8 cellular contexts compared by ENCODE assay signal in the genomic region with DNA sequence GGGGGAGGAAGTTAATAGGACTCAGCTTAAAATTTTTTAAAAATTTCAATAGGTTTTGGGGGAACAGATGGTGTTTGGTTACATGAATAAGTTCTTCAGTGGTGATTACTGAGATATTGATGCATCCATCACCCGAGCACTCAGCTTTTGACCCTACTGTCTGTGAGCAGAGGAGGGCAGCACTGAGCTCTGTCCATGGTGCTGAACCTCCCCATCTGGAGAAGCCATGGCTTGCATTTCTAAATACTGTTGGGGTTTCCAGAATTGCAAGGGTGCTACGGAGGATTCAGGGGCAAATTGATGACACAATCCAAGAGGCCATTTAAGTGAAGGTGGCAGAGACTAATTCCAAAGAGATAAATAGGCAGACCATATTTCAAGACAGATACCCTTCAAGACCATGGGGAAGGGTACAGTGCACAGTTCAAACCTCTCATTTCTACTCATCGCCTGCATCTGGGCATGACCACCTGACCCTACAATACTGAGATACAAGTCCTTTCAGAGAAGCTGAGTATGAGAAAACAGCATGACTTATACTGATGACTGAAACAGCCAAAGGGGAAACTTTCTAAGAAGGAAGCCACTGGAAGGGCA. TPM values are rescaled to one million over a fixed set of nuclear protein-coding genes. Genes with fewer than 3 reads are reported as not detected.
A peak's percentile ranks its signal among the peaks of the same experiment; 100 is the strongest.
DNase-seq lines count a peak whose midpoint lies in the region; ATAC-seq and TF ChIP-seq lines count a peak whose summit lies in the region.

No MANE protein-coding gene starts in this region.

- no peak overlapping the region for H3K4me2 ChIP-seq in DND-41 (ENCODE audit: insufficient read depth, low read length)

- no peak overlapping the region for H3K27ac ChIP-seq in DND-41 (ENCODE audit: low read length)

- peak; percentile 59 for TF ChIP-seq CTCF in DND-41 (IDR thresholded peaks at IDR 0.05; ENCODE audit: borderline replicate concordance, extremely low read depth, low read length, poor library complexity, severe bottlenecking)
- 0 out of 2 replicates have a peak, but pooled peaks have one; percentile 2 for TF ChIP-seq CTCF in WI38 (IDR thresholded peaks at IDR 0.05; ENCODE audit: low read depth, low read length)
- TF ChIP-seq CTCF in cardiac fibroblast (IDR thresholded peaks at IDR 0.05; ENCODE audit: low read depth, low read length), result peak; percentile 34

- peaks cover 14% of the 10 kb centered on the region for H4K20me1 ChIP-seq in DND-41 (ENCODE audit: insufficient read depth, low read length)

- H3K4me1 ChIP-seq in DND-41 (ENCODE audit: insufficient read depth, low read length), result no peaks in the 10 kb centered on the region

- H3K79me2 ChIP-seq in DND-41 (ENCODE audit: insufficient read depth, low read length), result no peaks in the 10 kb centered on the region

- H3K36me3 ChIP-seq in DND-41 (ENCODE audit: insufficient read depth, low read length), result no peaks in the 10 kb centered on the region

- H3K4me3 ChIP-seq in DND-41 (ENCODE audit: low read depth in 1 of 2, low read length in 2 of 2), result no peak overlapping the region
- H3K4me3 ChIP-seq in WI38 (ENCODE audit: low read depth, low read length), result no peak overlapping the region
- no peak overlapping the region for H3K4me3 ChIP-seq in cardiac fibroblast (replicated peaks in 1 of 2; ENCODE audit: low read depth in 2 of 2, low read length in 2 of 2)

- H2AFZ ChIP-seq in DND-41 (ENCODE audit: low read depth, low read length), result no peak overlapping the region

- peak; percentile 92 for ATAC-seq in DND-41 (ENCODE audit: insufficient read depth, low read depth)
- peak; percentile 92 for ATAC-seq in left lobe of liver
- no peak for ATAC-seq in HG02571 (IDR thresholded peaks at IDR 0.05; ENCODE audit: unreplicated experiment)

- no peaks in the 10 kb centered on the region for H3K27me3 ChIP-seq in DND-41 (ENCODE audit: insufficient read depth, low read length, poor library complexity)

- DNase-seq in DND-41 (peak; percentile 76), LHCN-M2 (ENCODE audit: low read depth) (peak; percentile 63), cardiac fibroblast (ENCODE audit: low read depth in 2 of 2) (peak; percentile 70 to 73), left lobe of liver (ENCODE audit: low spot score) (peak; percentile 53), mesenteric fat pad (ENCODE audit: low spot score) (no peak)
- DNase-seq in stimulated activated CD4-positive, alpha-beta T cell treated with anti-CD3 and anti-CD28 coated beads, TNF-alpha, amount 100 ng/mL, for 48 hours (ENCODE audit: low read depth in 3 of 3), result peak; percentile 21 to 61 (median 43)

- no peak overlapping the region for H3K9ac ChIP-seq in DND-41 (ENCODE audit: low read depth, low read length)

- H3K9me3 ChIP-seq in DND-41 (ENCODE audit: insufficient read depth, low read length, severe bottlenecking), result no peaks in the 10 kb centered on the region

RNA-seq across cellular contexts. Expression of a gene that starts 17.2 kb away (rescaled TPM):
- not detected in 2 replicates for total RNA-seq in LHCN-M2 (2014; rRNA removed)
- 0.01 TPM for polyA plus RNA-seq in LHCN-M2 (2012)
- total RNA-seq in left lobe of liver, result not detected
- total RNA-seq in mesenteric fat pad, result not detected

Comparison
In these comparisons a context has a peak if more than half of its experiments do, and no peak if none do; other contexts are left out.
1. CTCF ChIP-seq: peak in every context shown above with its lines; median percentile 59 in DND-41; 34 in cardiac fibroblast; 2 in WI38.